ENCODE assay signal across 1 cellular context in genomic region chr2:37653093-37653492, GRCh38.
TF ChIP-seq lines count a peak whose summit lies in the region.

No MANE protein-coding gene starts in this region.

TF ChIP-seq in GM12878, 131 proteins besides CTCF, POLR2A, EP300 and RAD21:
- TF ChIP-seq ZNF687 (IDR thresholded peaks at IDR 0.05) (peak; percentile 56), SPI1 (IDR thresholded peaks at IDR 0.05; ENCODE audit: borderline replicate concordance, insufficient read depth, low read depth, low read length) (no peak; the same call in 1 of the 2 replicates), ZZZ3 (IDR thresholded peaks at IDR 0.05; ENCODE audit: control insufficient read depth, insufficient read length, low read depth) (no peak), MXI1 (IDR thresholded peaks at IDR 0.05; ENCODE audit: low read depth, low read length) (no peak), SMAD1 (IDR thresholded peaks at IDR 0.05; ENCODE audit: low read depth, partially characterized antibody) (no peak), CHD4 (IDR thresholded peaks at IDR 0.05) (no peak), ETV6 (conservative IDR thresholded peaks at IDR 0.05 in 1 of 2, IDR thresholded peaks at IDR 0.05 in 1 of 2; ENCODE audit: borderline replicate concordance in 1 of 2, low read depth in 1 of 2) (peak in 1 of 2 experiments; percentile 39; a peak in 1 of 4 replicates), YBX1 (IDR thresholded peaks at IDR 0.05) (no peak), CHD2 (IDR thresholded peaks at IDR 0.05; ENCODE audit: borderline replicate concordance, low read depth, low read length) (no peak), PKNOX1 (IDR thresholded peaks at IDR 0.05) (peak; percentile 24; the same call in 1 of the 2 replicates), YY1 (IDR thresholded peaks at IDR 0.05; ENCODE audit: low read depth, low read length) (no peak), CEBPB (IDR thresholded peaks at IDR 0.05; ENCODE audit: borderline replicate concordance in 1 of 2, low read depth in 2 of 2, low read length in 2 of 2) (no peak), MEF2B (IDR thresholded peaks at IDR 0.05; ENCODE audit: partially characterized antibody, poor library complexity, severe bottlenecking) (no peak), ESRRA (IDR thresholded peaks at IDR 0.05; ENCODE audit: low read length) (no peak), STAT1 (conservative IDR thresholded peaks at IDR 0.05) (0 out of 2 replicates have a peak, but pooled peaks have one; percentile 38), SMAD5 (IDR thresholded peaks at IDR 0.05; ENCODE audit: low read depth) (no peak), NFXL1 (IDR thresholded peaks at IDR 0.05; ENCODE audit: borderline replicate concordance) (no peak), ZBED1 (IDR thresholded peaks at IDR 0.05; ENCODE audit: borderline replicate concordance) (no peak), HDAC2 (IDR thresholded peaks at IDR 0.05) (no peak), JUNB (IDR thresholded peaks at IDR 0.05) (no peak)
- TF ChIP-seq, protein P1, sequence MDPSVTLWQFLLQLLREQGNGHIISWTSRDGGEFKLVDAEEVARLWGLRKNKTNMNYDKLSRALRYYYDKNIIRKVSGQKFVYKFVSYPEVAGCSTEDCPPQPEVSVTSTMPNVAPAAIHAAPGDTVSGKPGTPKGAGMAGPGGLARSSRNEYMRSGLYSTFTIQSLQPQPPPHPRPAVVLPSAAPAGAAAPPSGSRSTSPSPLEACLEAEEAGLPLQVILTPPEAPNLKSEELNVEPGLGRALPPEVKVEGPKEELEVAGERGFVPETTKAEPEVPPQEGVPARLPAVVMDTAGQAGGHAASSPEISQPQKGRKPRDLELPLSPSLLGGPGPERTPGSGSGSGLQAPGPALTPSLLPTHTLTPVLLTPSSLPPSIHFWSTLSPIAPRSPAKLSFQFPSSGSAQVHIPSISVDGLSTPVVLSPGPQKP (IDR thresholded peaks at IDR 0.05; ENCODE audit: low read depth, low read length) = no peak
- TF ChIP-seq, protein P2, sequence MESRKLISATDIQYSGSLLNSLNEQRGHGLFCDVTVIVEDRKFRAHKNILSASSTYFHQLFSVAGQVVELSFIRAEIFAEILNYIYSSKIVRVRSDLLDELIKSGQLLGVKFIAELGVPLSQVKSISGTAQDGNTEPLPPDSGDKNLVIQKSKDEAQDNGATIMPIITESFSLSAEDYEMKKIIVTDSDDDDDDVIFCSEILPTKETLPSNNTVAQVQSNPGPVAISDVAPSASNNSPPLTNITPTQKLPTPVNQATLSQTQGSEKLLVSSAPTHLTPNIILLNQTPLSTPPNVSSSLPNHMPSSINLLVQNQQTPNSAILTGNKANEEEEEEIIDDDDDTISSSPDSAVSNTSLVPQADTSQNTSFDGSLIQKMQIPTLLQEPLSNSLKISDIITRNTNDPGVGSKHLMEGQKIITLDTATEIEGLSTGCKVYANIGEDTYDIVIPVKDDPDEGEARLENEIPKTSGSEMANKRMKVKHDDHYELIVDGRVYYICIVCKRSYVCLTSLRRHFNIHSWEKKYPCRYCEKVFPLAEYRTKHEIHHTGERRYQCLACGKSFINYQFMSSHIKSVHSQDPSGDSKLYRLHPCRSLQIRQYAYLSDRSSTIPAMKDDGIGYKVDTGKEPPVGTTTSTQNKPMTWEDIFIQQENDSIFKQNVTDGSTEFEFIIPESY (IDR thresholded peaks at IDR 0.05) = no peak
